Comparison of ENCODE assay signal across 1 cellular context in genomic region chr2:120654383-120655134, GRCh38.
TF ChIP-seq lines count a peak whose summit lies in the region.

No MANE protein-coding gene starts in this region.

TF ChIP-seq in IMR-90, 13 proteins besides CTCF, POLR2A, EP300 and RAD21 (continued from another document):
- TF ChIP-seq SMC3 (IDR thresholded peaks at IDR 0.05; ENCODE audit: low read depth, low read length) (no peak), CHD1 (IDR thresholded peaks at IDR 0.05; ENCODE audit: low read depth, low read length) (no peak), BHLHE40 (IDR thresholded peaks at IDR 0.05; ENCODE audit: low read depth, low read length) (no peak), RFX5 (IDR thresholded peaks at IDR 0.05; ENCODE audit: low read depth, low read length) (no peak), MXI1 (IDR thresholded peaks at IDR 0.05; ENCODE audit: borderline replicate concordance, low read depth, low read length) (no peak), FOS (IDR thresholded peaks at IDR 0.05; ENCODE audit: low read depth, low read length) (no peak), CEBPB (IDR thresholded peaks at IDR 0.05; ENCODE audit: low read depth, low read length) (no peak), RCOR1 (IDR thresholded peaks at IDR 0.05; ENCODE audit: insufficient replicate concordance, low read length) (no peak), NFE2L2 (IDR thresholded peaks at IDR 0.05; ENCODE audit: low read depth, low read length) (no peak), MAZ (IDR thresholded peaks at IDR 0.05; ENCODE audit: borderline replicate concordance, low read depth, low read length) (no peak), ELK1 (IDR thresholded peaks at IDR 0.05; ENCODE audit: borderline replicate concordance, low read depth, low read length) (no peak)
- TF ChIP-seq, protein P1, sequence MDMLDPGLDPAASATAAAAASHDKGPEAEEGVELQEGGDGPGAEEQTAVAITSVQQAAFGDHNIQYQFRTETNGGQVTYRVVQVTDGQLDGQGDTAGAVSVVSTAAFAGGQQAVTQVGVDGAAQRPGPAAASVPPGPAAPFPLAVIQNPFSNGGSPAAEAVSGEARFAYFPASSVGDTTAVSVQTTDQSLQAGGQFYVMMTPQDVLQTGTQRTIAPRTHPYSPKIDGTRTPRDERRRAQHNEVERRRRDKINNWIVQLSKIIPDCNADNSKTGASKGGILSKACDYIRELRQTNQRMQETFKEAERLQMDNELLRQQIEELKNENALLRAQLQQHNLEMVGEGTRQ (IDR thresholded peaks at IDR 0.05; ENCODE audit: low read depth, low read length) = no peak
